ENCODE assay signal across 23 cellular contexts in the genomic region with DNA sequence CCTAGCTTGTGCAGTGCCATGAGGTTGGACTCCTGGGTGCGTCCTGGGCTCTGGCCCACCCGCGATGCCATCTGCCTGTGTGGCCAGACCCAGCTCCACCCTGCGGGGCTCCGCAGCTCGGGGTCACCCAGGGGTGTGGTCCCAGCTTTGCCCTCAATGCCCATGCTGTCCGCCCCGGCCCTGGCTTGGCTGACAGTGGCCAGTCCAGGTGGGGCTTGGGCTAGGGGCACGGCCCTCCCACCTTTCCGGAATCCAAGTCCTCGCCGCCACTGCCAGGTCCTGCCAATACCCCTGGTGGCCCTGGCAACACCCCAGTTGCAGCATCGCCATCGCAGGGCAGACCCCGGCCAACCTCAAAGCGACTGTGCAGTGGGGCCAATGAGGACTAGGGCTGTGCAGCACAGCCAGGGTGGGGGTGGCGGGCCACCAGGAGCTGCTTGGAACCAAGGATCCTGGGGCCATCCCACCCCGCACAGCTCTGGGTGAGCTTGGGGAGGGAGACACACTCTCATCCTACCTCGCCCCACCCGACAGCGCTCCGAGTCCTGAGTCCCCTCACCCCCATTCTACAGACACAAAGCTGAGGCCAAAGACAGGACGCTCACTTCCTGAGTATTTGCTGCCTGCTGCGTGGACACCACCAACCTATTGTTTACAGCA.
"Had no signal": no experiment of that assay in that cellular context is flagged by ENCODE, and none has a peak within 500 bp of the region (broad histone marks: within the 10 kb centered on the region; RNA-seq: fewer than 3 reads in every experiment).

No MANE protein-coding gene starts in this region.

- H3K27ac Mint-ChIP-seq: neural progenitor cell; stimulated activated memory B cell treated with anti-CD40 and anti-IgM and Interleukin-4, amounts not matched to agents 10 μg/mL and 1 μg/mL and 100 μg/mL, for 72 hours; stimulated activated naive CD8-positive, alpha-beta T cell treated with anti-CD3 and anti-CD28 coated beads, Interleukin-15, Interleukin-2, amounts not matched to agents 100 ng/mL and 50 ng/mL, for 24 hours had no signal

- H3K4me2 ChIP-seq: neural progenitor cell had no signal

- H3K4me1 Mint-ChIP-seq: neural progenitor cell; stimulated activated memory B cell treated with anti-CD40 and anti-IgM and Interleukin-4, amounts not matched to agents 10 μg/mL and 1 μg/mL and 100 μg/mL, for 72 hours had no signal

- H3K27me3 Mint-ChIP-seq: natural killer cell treated with Interleukin-12 subunit alpha and Interleukin-12 subunit beta and Interleukin-15 and Interleukin-18, amount 100 ng/mL, for 72 hours; stimulated activated memory B cell treated with anti-CD40 and anti-IgM and Interleukin-4, amounts not matched to agents 10 μg/mL and 1 μg/mL and 100 μg/mL, for 72 hours; stimulated activated naive CD8-positive, alpha-beta T cell treated with anti-CD3 and anti-CD28 coated beads, Interleukin-15, Interleukin-2, amounts not matched to agents 100 ng/mL and 50 ng/mL, for 24 hours had no signal

- H3K36me3 ChIP-seq: neural progenitor cell, pancreas, prostate gland, right lobe of liver had no signal

- DNase-seq: cortex of kidney; dorsolateral prefrontal cortex; effector CD8-positive, alpha-beta T cell; gastrocnemius medialis; heart right ventricle; hypothalamus; immature natural killer cell; left cardiac atrium; left ventricle myocardium inferior; mesenchymal stem cell; midbrain; occipital lobe; right lobe of liver; stimulated activated CD4-positive, alpha-beta T cell treated with anti-CD3 and anti-CD28 coated beads, Interleukin-4, amount 100 ng/mL, for 24 hours; testis had no signal

- ATAC-seq: gastrocnemius medialis; left cardiac atrium; pancreas; stimulated activated memory B cell treated with anti-CD40 and anti-IgM and Interleukin-4, amounts not matched to agents 10 μg/mL and 1 μg/mL and 100 μg/mL, for 72 hours had no signal

- H3K9ac ChIP-seq: neural progenitor cell had no signal

- H3K27ac ChIP-seq: dorsolateral prefrontal cortex, gastrocnemius medialis, heart right ventricle, left ventricle myocardium inferior, neural progenitor cell, pancreas, prostate gland, right lobe of liver, testis, tibial nerve had no signal

- H3K9me3 ChIP-seq: pancreas, prostate gland, right lobe of liver, testis had no signal

- H3K27me3 ChIP-seq: dorsolateral prefrontal cortex, gastrocnemius medialis, heart right ventricle, neural progenitor cell, pancreas, right lobe of liver, testis, tibial nerve had no signal

- H3K4me1 ChIP-seq: gastrocnemius medialis, neural progenitor cell, pancreas, prostate gland, right lobe of liver, testis, tibial nerve had no signal

- H3K4me3 Mint-ChIP-seq: natural killer cell treated with Interleukin-12 subunit alpha and Interleukin-12 subunit beta and Interleukin-15 and Interleukin-18, amount 100 ng/mL, for 72 hours; stimulated activated memory B cell treated with anti-CD40 and anti-IgM and Interleukin-4, amounts not matched to agents 10 μg/mL and 1 μg/mL and 100 μg/mL, for 72 hours; stimulated activated naive CD8-positive, alpha-beta T cell treated with anti-CD3 and anti-CD28 coated beads, Interleukin-15, Interleukin-2, amounts not matched to agents 100 ng/mL and 50 ng/mL, for 24 hours had no signal

- H2AFZ ChIP-seq: neural progenitor cell had no signal

- H3K4me3 ChIP-seq: dorsolateral prefrontal cortex, gastrocnemius medialis, heart right ventricle, left ventricle myocardium inferior, lung, neural progenitor cell, pancreas, prostate gland, right lobe of liver, testis, tibial nerve had no signal
